ENCODE assay signal across 36 cellular contexts in the genomic region with DNA sequence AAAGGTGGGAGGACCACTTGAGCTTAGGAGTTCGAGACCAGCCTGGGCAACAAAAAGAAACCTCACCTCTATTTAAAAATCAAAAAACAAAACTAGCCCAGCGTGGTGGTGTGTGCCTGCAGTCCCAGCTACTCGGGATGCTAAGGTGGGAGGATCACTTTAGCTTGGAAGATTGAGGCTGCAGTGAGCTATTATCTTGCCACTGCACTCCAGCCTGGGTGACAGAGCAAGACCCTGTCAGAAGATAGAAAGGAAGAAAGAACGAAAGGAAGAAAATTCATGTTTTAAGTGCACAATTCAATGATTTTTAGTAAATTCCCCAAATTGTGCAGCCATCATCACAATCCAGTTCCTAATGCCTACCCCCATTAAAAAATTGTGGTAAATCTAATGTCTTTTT. TPM values are rescaled to one million over a fixed set of nuclear protein-coding genes. Genes with fewer than 3 reads are reported as not detected.
"Had no signal": no experiment of that assay in that cellular context is flagged by ENCODE, and none has a peak within 500 bp of the region (broad histone marks: within the 10 kb centered on the region; RNA-seq: fewer than 3 reads in every experiment).

No MANE protein-coding gene starts in this region.

- ATAC-seq: activated CD8-positive, alpha-beta T cell treated with anti-CD3 and anti-CD28 coated beads for 36 hours; activated naive CD4-positive, alpha-beta T cell treated with anti-CD3 and anti-CD28 coated beads, Interleukin-2, amount 50 U/mL, for 72 hours; activated T-cell treated with anti-CD3 and anti-CD28 coated beads, Interleukin-2, amount 50 U/mL, for 4 hours; activated T-cell treated with anti-CD3 and anti-CD28 coated beads, Interleukin-2, amount 50 U/mL, for 72 hours; activated T-helper 17 cell treated with anti-CD3 and anti-CD28 coated beads, Interleukin-2, amount 50 U/mL, for 72 hours had no signal

- DNase-seq: activated B cell treated with CpG ODN at 0.5 μM for 24 hours; activated CD4-positive, alpha-beta memory T cell treated with anti-CD3 and anti-CD28 coated beads for 36 hours; activated CD4-positive, alpha-beta T cell treated with anti-CD3 and anti-CD28 coated beads for 4 hours; activated CD4-positive, alpha-beta T cell treated with anti-CD3 and anti-CD28 coated beads, Interleukin-2, amount 10 ng/mL, durations not matched to agents 24 days and 14 days; activated CD4-positive, alpha-beta T cell treated with anti-CD3 and anti-CD28 coated beads, Interleukin-2, amount 50 U/mL, for 1 hour; activated CD4-positive, alpha-beta T cell treated with anti-CD3 and anti-CD28 coated beads, Interleukin-2, amount 50 U/mL, for 4 hours; activated CD4-positive, CD25-positive, alpha-beta regulatory T cell treated with anti-CD3 and anti-CD28 coated beads, Interleukin-2, amount 50 U/mL, for 72 hours; activated CD8-positive, alpha-beta memory T cell treated with anti-CD3 and anti-CD28 coated beads, Interleukin-2, amount 50 U/mL, for 4 hours; activated CD8-positive, alpha-beta T cell treated with anti-CD3 and anti-CD28 coated beads for 36 hours; activated effector memory CD4-positive, alpha-beta T cell treated with anti-CD3 and anti-CD28 coated beads, Interleukin-2, amount 50 U/mL, for 16 hours; activated gamma-delta T cell treated with Interleukin-2 at 50 U/mL for 16 hours; activated naive CD4-positive, alpha-beta T cell; activated naive CD4-positive, alpha-beta T cell treated with anti-CD3 and anti-CD28 coated beads for 36 hours; activated naive CD4-positive, alpha-beta T cell treated with anti-CD3 and anti-CD28 coated beads, Interleukin-2, amount 50 U/mL, for 16 hours; activated naive CD8-positive, alpha-beta T cell treated with anti-CD3 and anti-CD28 coated beads for 36 hours; activated T-cell treated with anti-CD3 and anti-CD28 coated beads for 4 hours; activated T-cell treated with anti-CD3 and anti-CD28 coated beads, Interleukin-2, amount 50 U/mL, for 1 hour; activated T-cell treated with anti-CD3 and anti-CD28 coated beads, Interleukin-2, amount 50 U/mL, for 4 hours; activated T-cell treated with anti-CD3 and anti-CD28 coated beads, Interleukin-2, amount 50 U/mL, for 72 hours; adrenal gland; amygdala; anterior cingulate cortex; caudate nucleus; cerebellar nuclear complex; T-helper 1 cell; T-helper 2 cell; T-helper 9 cell had no signal

- H3K4me3 ChIP-seq: adrenal gland, ascending aorta, cardiac muscle cell had no signal

- H3K27me3 ChIP-seq: adrenal gland, ascending aorta, cardiac muscle cell had no signal

- H3K36me3 ChIP-seq: adrenal gland, ascending aorta had no signal

- FAIRE-seq: bronchial epithelial cell had no signal

- H3K4me1 ChIP-seq: adrenal gland, ascending aorta had no signal

- H3K9me3 ChIP-seq: adrenal gland, ascending aorta had no signal

- H3K27ac ChIP-seq: adrenal gland, ascending aorta, cardiac muscle cell, VCaP had no signal

RNA-seq across cellular contexts. Expression of a gene that starts 7.8 kb away (rescaled TPM):
- total RNA-seq: activated B cell treated with CpG ODN at 0.5 μM for 24 hours; activated CD4-positive, alpha-beta memory T cell treated with anti-CD3 and anti-CD28 coated beads for 36 hours; activated CD4-positive, alpha-beta T cell treated with anti-CD3 and anti-CD28 coated beads, Interleukin-2, amount 10 ng/mL, durations not matched to agents 24 days and 14 days; activated CD8-positive, alpha-beta memory T cell treated with anti-CD3 and anti-CD28 coated beads for 36 hours; activated CD8-positive, alpha-beta T cell treated with anti-CD3 and anti-CD28 coated beads for 36 hours; activated naive CD4-positive, alpha-beta T cell treated with anti-CD3 and anti-CD28 coated beads for 36 hours; activated naive CD4-positive, alpha-beta T cell treated with anti-CD3 and anti-CD28 coated beads, Interleukin-2, amount 50 U/mL, for 72 hours; activated naive CD8-positive, alpha-beta T cell treated with anti-CD3 and anti-CD28 coated beads for 36 hours; activated T-cell treated with anti-CD3 and anti-CD28 coated beads, Interleukin-2, amount 50 U/mL, for 4 hours; activated T-cell treated with anti-CD3 and anti-CD28 coated beads, Interleukin-2, amount 50 U/mL, for 72 hours; activated T-helper 1 cell treated with anti-CD3 and anti-CD28 coated beads, Interleukin-12 subunit alpha, Interleukin-12 subunit beta, Interleukin-2, Interleukin-4 antibody, amounts not matched to agents 30 ng/mL and 10 ng/mL and 1 ng/mL, durations not matched to agents 14 hours and 24 hours and 36 hours; activated T-helper 17 cell treated with anti-CD3 and anti-CD28 coated beads, Interleukin-2, amount 50 U/mL, for 72 hours; adrenal gland; ascending aorta; bronchial epithelial cell; chondrocyte had no signal
